ENCODE assay signal across 1 cellular context in genomic region chr6:133923938-133924593, GRCh38.
A peak's percentile ranks its signal among the peaks of the same experiment; 100 is the strongest.
TF ChIP-seq lines count a peak whose summit lies in the region.

No MANE protein-coding gene starts in this region.

TF ChIP-seq in H1, 55 proteins besides CTCF, POLR2A, EP300 and RAD21:
- TF ChIP-seq ASH2L (IDR thresholded peaks at IDR 0.05; ENCODE audit: low read length) (peak; percentile 41), CEBPB (IDR thresholded peaks at IDR 0.05; ENCODE audit: low read depth, low read length) (peak; percentile 83), KDM5A (IDR thresholded peaks at IDR 0.05; ENCODE audit: low read length) (no peak), TEAD4 (IDR thresholded peaks at IDR 0.05; ENCODE audit: low read depth, low read length) (peak; percentile 77), RXRA (IDR thresholded peaks at IDR 0.05; ENCODE audit: insufficient read depth, low read depth, low read length) (no peak)
- TF ChIP-seq, protein P1, sequence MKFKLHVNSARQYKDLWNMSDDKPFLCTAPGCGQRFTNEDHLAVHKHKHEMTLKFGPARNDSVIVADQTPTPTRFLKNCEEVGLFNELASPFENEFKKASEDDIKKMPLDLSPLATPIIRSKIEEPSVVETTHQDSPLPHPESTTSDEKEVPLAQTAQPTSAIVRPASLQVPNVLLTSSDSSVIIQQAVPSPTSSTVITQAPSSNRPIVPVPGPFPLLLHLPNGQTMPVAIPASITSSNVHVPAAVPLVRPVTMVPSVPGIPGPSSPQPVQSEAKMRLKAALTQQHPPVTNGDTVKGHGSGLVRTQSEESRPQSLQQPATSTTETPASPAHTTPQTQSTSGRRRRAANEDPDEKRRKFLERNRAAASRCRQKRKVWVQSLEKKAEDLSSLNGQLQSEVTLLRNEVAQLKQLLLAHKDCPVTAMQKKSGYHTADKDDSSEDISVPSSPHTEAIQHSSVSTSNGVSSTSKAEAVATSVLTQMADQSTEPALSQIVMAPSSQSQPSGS (IDR thresholded peaks at IDR 0.05; ENCODE audit: low read length): peak; percentile 34; the same call in 1 of the 2 replicates
